In genomic region chrX:134525086-134525792, GRCh38 we compare ENCODE assay signal across 1 cellular context.
TF ChIP-seq lines count a peak whose summit lies in the region.

No MANE protein-coding gene starts in this region.

TF ChIP-seq in WTC11, 78 proteins besides CTCF, POLR2A, EP300 and RAD21 (continued from another document):
- TF ChIP-seq AFF4 (CRISPR knock-in tag; IDR thresholded peaks at IDR 0.05; ENCODE audit: borderline replicate concordance) (no peak), ESRRA (CRISPR knock-in tag; IDR thresholded peaks at IDR 0.05; ENCODE audit: borderline replicate concordance) (no peak), AR (CRISPR knock-in tag; IDR thresholded peaks at IDR 0.05) (no peak), RELA (CRISPR knock-in tag; IDR thresholded peaks at IDR 0.05; ENCODE audit: borderline replicate concordance) (no peak), ZNF512 (CRISPR knock-in tag; IDR thresholded peaks at IDR 0.05; ENCODE audit: borderline replicate concordance) (no peak), EMX1 (CRISPR knock-in tag; IDR thresholded peaks at IDR 0.05) (no peak), HMGXB4 (CRISPR knock-in tag; IDR thresholded peaks at IDR 0.05) (no peak), JAZF1 (CRISPR knock-in tag; IDR thresholded peaks at IDR 0.05) (no peak), ATF6 (CRISPR knock-in tag; IDR thresholded peaks at IDR 0.05) (no peak), ZNF416 (CRISPR knock-in tag; IDR thresholded peaks at IDR 0.05) (no peak), MXD4 (CRISPR knock-in tag; IDR thresholded peaks at IDR 0.05; ENCODE audit: borderline replicate concordance) (no peak), NFYB (CRISPR knock-in tag; conservative IDR thresholded peaks at IDR 0.05; ENCODE audit: low read depth) (no peak), ATF2 (CRISPR knock-in tag; IDR thresholded peaks at IDR 0.05; ENCODE audit: borderline replicate concordance, low read depth) (no peak), FOXP1 (CRISPR knock-in tag; IDR thresholded peaks at IDR 0.05; ENCODE audit: borderline replicate concordance) (no peak), TEAD4 (CRISPR knock-in tag; IDR thresholded peaks at IDR 0.05) (no peak)
